37 cellular contexts compared by ENCODE assay signal in the genomic region with DNA sequence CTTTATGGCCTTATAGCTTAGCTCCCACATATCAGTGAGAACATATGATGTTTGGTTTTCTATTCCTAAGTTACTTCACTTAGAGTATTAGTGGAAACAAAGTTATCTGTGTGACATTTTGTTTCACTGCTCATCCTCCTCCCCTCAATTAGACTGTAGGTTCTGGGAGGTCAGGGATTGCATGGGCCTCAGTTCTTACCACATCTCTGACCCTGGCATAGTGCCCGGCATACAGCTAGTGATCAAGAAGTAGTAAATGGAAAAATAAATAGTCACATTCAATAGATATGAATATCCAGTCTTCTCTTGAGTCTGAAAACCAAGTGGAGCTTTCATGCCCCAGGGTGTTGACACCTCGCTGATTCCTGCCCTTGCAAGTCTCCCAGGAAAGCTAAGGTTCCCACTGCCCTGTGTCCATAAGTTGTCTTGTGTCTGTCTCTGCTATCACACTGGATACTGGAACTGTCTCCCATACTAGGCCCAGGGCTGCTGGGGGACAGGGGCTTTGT.
"Had no signal": no experiment of that assay in that cellular context is flagged by ENCODE, and none has a peak within 500 bp of the region (broad histone marks: within the 10 kb centered on the region; RNA-seq: fewer than 3 reads in every experiment).

No MANE protein-coding gene starts in this region.

- H3K27ac ChIP-seq: ascending aorta, breast epithelium, cardiac muscle cell, colonic mucosa, dorsolateral prefrontal cortex, esophagus muscularis mucosa, gastroesophageal sphincter, heart right ventricle, WERI-Rb-1 had no signal

- ATAC-seq: activated CD4-positive, alpha-beta T cell treated with anti-CD3 and anti-CD28 coated beads for 36 hours; activated CD4-positive, CD25-positive, alpha-beta regulatory T cell treated with anti-CD3 and anti-CD28 coated beads, Interleukin-2, amount 50 U/mL, for 24 hours; activated CD8-positive, alpha-beta memory T cell treated with anti-CD3 and anti-CD28 coated beads, Interleukin-2, amount 10 ng/mL, durations not matched to agents 7 days and 5 days; activated CD8-positive, alpha-beta T cell treated with anti-CD3 and anti-CD28 coated beads, Interleukin-2, amount 10 ng/mL, durations not matched to agents 7 days and 5 days; activated naive CD8-positive, alpha-beta T cell treated with anti-CD3 and anti-CD28 coated beads, Interleukin-2, amount 50 U/mL, for 24 hours; gastroesophageal sphincter; heart right ventricle; T-helper 17 cell had no signal

- H3K36me3 Mint-ChIP-seq: activated CD4-positive, alpha-beta memory T cell treated with anti-CD3 and anti-CD28 coated beads for 36 hours; activated CD8-positive, alpha-beta memory T cell treated with anti-CD3 and anti-CD28 coated beads, Interleukin-2, amount 10 ng/mL, durations not matched to agents 7 days and 5 days; activated naive CD4-positive, alpha-beta T cell treated with anti-CD3 and anti-CD28 coated beads, Interleukin-2, amount 50 U/mL, for 24 hours; activated naive CD8-positive, alpha-beta T cell treated with anti-CD3 and anti-CD28 coated beads for 36 hours; brain had no signal

- H3K27me3 ChIP-seq: ascending aorta, breast epithelium, colonic mucosa, esophagus muscularis mucosa had no signal

- H3K4me3 Mint-ChIP-seq: activated B cell treated with CpG ODN at 0.5 μM for 24 hours; activated CD4-positive, alpha-beta memory T cell treated with anti-CD3 and anti-CD28 coated beads for 36 hours; activated CD4-positive, alpha-beta T cell treated with anti-CD3 and anti-CD28 coated beads for 36 hours; activated CD4-positive, alpha-beta T cell treated with anti-CD3 and anti-CD28 coated beads, Interleukin-2, amount 10 ng/mL, durations not matched to agents 24 days and 14 days; activated CD8-positive, alpha-beta memory T cell treated with anti-CD3 and anti-CD28 coated beads, Interleukin-2, amount 10 ng/mL, durations not matched to agents 7 days and 5 days; activated CD8-positive, alpha-beta T cell treated with anti-CD3 and anti-CD28 coated beads, Interleukin-2, amount 10 ng/mL, durations not matched to agents 7 days and 5 days; activated naive CD4-positive, alpha-beta T cell treated with anti-CD3 and anti-CD28 coated beads for 36 hours; activated naive CD4-positive, alpha-beta T cell treated with anti-CD3 and anti-CD28 coated beads, Interleukin-2, amount 50 U/mL, for 24 hours; activated naive CD8-positive, alpha-beta T cell treated with anti-CD3 and anti-CD28 coated beads for 36 hours; activated naive CD8-positive, alpha-beta T cell treated with anti-CD3 and anti-CD28 coated beads, Interleukin-2, amount 50 U/mL, for 24 hours; activated T-helper 1 cell treated with anti-CD3 and anti-CD28 coated beads, Interleukin-12 subunit alpha, Interleukin-12 subunit beta, Interleukin-2, Interleukin-4 antibody, amounts not matched to agents 30 ng/mL and 10 ng/mL and 1 ng/mL, durations not matched to agents 14 hours and 24 hours and 36 hours; brain; dendritic cell treated with granulocyte-macrophage colony-stimulating factor and Interleukin-4, amounts not matched to agents 40 ng/mL and 50 ng/mL, for 4 days; T-helper 17 cell; T-helper 2 cell treated with Interferon-gamma antibody and Interleukin-4, amounts not matched to agents 5 μg/mL and 100 μg/mL, for 36 hours had no signal

- H3K4me1 Mint-ChIP-seq: activated B cell treated with CpG ODN at 0.5 μM for 24 hours; activated CD4-positive, alpha-beta T cell treated with anti-CD3 and anti-CD28 coated beads for 36 hours; activated CD4-positive, alpha-beta T cell treated with anti-CD3 and anti-CD28 coated beads, Interleukin-2, amount 10 ng/mL, durations not matched to agents 24 days and 14 days; activated CD8-positive, alpha-beta memory T cell treated with anti-CD3 and anti-CD28 coated beads, Interleukin-2, amount 10 ng/mL, durations not matched to agents 7 days and 5 days; activated naive CD4-positive, alpha-beta T cell treated with anti-CD3 and anti-CD28 coated beads, Interleukin-2, amount 50 U/mL, for 24 hours; activated naive CD8-positive, alpha-beta T cell treated with anti-CD3 and anti-CD28 coated beads for 36 hours; activated naive CD8-positive, alpha-beta T cell treated with anti-CD3 and anti-CD28 coated beads, Interleukin-2, amount 50 U/mL, for 24 hours; T-helper 17 cell had no signal

- H3K4me3 ChIP-seq: ascending aorta, breast epithelium, cardiac muscle cell, colonic mucosa, dorsolateral prefrontal cortex, esophagus muscularis mucosa, gastroesophageal sphincter, heart right ventricle had no signal

- DNase-seq: activated B cell treated with CpG ODN at 0.5 μM for 24 hours; activated CD4-positive, alpha-beta memory T cell treated with anti-CD3 and anti-CD28 coated beads for 36 hours; activated CD4-positive, alpha-beta T cell treated with anti-CD3 and anti-CD28 coated beads for 36 hours; activated CD4-positive, alpha-beta T cell treated with anti-CD3 and anti-CD28 coated beads, Interleukin-2, amount 10 ng/mL, durations not matched to agents 24 days and 14 days; activated CD8-positive, alpha-beta memory T cell treated with anti-CD3 and anti-CD28 coated beads, Interleukin-2, amount 10 ng/mL, durations not matched to agents 7 days and 5 days; activated CD8-positive, alpha-beta memory T cell treated with anti-CD3 and anti-CD28 coated beads, Interleukin-2, amount 50 U/mL, for 4 hours; activated CD8-positive, alpha-beta T cell treated with anti-CD3 and anti-CD28 coated beads, Interleukin-2, amount 10 ng/mL, durations not matched to agents 7 days and 5 days; activated effector memory CD4-positive, alpha-beta T cell treated with anti-CD3 and anti-CD28 coated beads, Interleukin-2, amount 50 U/mL, for 16 hours; activated naive CD4-positive, alpha-beta T cell treated with anti-CD3 and anti-CD28 coated beads for 36 hours; activated naive CD8-positive, alpha-beta T cell treated with anti-CD3 and anti-CD28 coated beads for 36 hours; activated naive CD8-positive, alpha-beta T cell treated with anti-CD3 and anti-CD28 coated beads, Interleukin-2, amount 50 U/mL, for 24 hours; activated T-cell treated with anti-CD3 and anti-CD28 coated beads, Interleukin-2, amount 50 U/mL, for 1 hour; activated T-cell treated with anti-CD3 and anti-CD28 coated beads, Interleukin-2, amount 50 U/mL, for 48 hours; central memory CD4-positive, alpha-beta T cell; cerebellar nuclear complex; colonic mucosa; dorsolateral prefrontal cortex; effector memory CD4-positive, alpha-beta T cell; erythroblast; foreskin melanocyte; heart right ventricle; T-helper 1 cell; T-helper 17 cell; T1000; WERI-Rb-1 had no signal

- H3K36me3 ChIP-seq: ascending aorta, breast epithelium, cardiac muscle cell, colonic mucosa, esophagus muscularis mucosa, gastroesophageal sphincter, heart right ventricle, WERI-Rb-1 had no signal

- H3K27me3 Mint-ChIP-seq: activated B cell treated with CpG ODN at 0.5 μM for 24 hours; activated CD4-positive, alpha-beta T cell treated with anti-CD3 and anti-CD28 coated beads, Interleukin-2, amount 10 ng/mL, durations not matched to agents 24 days and 14 days; activated CD8-positive, alpha-beta memory T cell treated with anti-CD3 and anti-CD28 coated beads, Interleukin-2, amount 10 ng/mL, durations not matched to agents 7 days and 5 days; activated naive CD8-positive, alpha-beta T cell treated with anti-CD3 and anti-CD28 coated beads for 36 hours; activated naive CD8-positive, alpha-beta T cell treated with anti-CD3 and anti-CD28 coated beads, Interleukin-2, amount 50 U/mL, for 24 hours; dendritic cell treated with granulocyte-macrophage colony-stimulating factor and Interleukin-4, amounts not matched to agents 40 ng/mL and 50 ng/mL, for 4 days had no signal

- H3K4me1 ChIP-seq: ascending aorta, breast epithelium, colonic mucosa, esophagus muscularis mucosa, gastroesophageal sphincter, heart right ventricle had no signal

- H3K27ac Mint-ChIP-seq: activated B cell treated with CpG ODN at 0.5 μM for 24 hours; activated CD4-positive, alpha-beta memory T cell treated with anti-CD3 and anti-CD28 coated beads for 36 hours; activated CD4-positive, alpha-beta T cell treated with anti-CD3 and anti-CD28 coated beads for 36 hours; activated CD4-positive, alpha-beta T cell treated with anti-CD3 and anti-CD28 coated beads, Interleukin-2, amount 10 ng/mL, durations not matched to agents 24 days and 14 days; activated CD8-positive, alpha-beta memory T cell treated with anti-CD3 and anti-CD28 coated beads, Interleukin-2, amount 10 ng/mL, durations not matched to agents 7 days and 5 days; activated CD8-positive, alpha-beta T cell treated with anti-CD3 and anti-CD28 coated beads, Interleukin-2, amount 10 ng/mL, durations not matched to agents 7 days and 5 days; activated naive CD4-positive, alpha-beta T cell treated with anti-CD3 and anti-CD28 coated beads for 36 hours; activated naive CD4-positive, alpha-beta T cell treated with anti-CD3 and anti-CD28 coated beads, Interleukin-2, amount 50 U/mL, for 24 hours; activated naive CD8-positive, alpha-beta T cell treated with anti-CD3 and anti-CD28 coated beads for 36 hours; activated naive CD8-positive, alpha-beta T cell treated with anti-CD3 and anti-CD28 coated beads, Interleukin-2, amount 50 U/mL, for 24 hours; activated T-helper 1 cell treated with anti-CD3 and anti-CD28 coated beads, Interleukin-12 subunit alpha, Interleukin-12 subunit beta, Interleukin-2, Interleukin-4 antibody, amounts not matched to agents 30 ng/mL and 10 ng/mL and 1 ng/mL, durations not matched to agents 14 hours and 24 hours and 36 hours; activated T-helper 2 cell treated with anti-CD3 and anti-CD28 coated beads, Interferon-gamma antibody, Interleukin-2, Interleukin-4, amounts not matched to agents 10 μg/mL and 5 μg/mL and 100 μg/mL, durations not matched to agents 14 hours and 24 hours and 36 hours; brain; dendritic cell treated with granulocyte-macrophage colony-stimulating factor and Interleukin-4, amounts not matched to agents 40 ng/mL and 50 ng/mL, for 4 days; T-helper 17 cell; T-helper 2 cell treated with Interferon-gamma antibody and Interleukin-4, amounts not matched to agents 5 μg/mL and 100 μg/mL, for 36 hours had no signal

- H3K9me3 ChIP-seq: ascending aorta, breast epithelium, colonic mucosa, esophagus muscularis mucosa, gastroesophageal sphincter, heart right ventricle had no signal

- H3K9me3 Mint-ChIP-seq: activated CD4-positive, alpha-beta memory T cell treated with anti-CD3 and anti-CD28 coated beads for 36 hours; activated CD4-positive, alpha-beta T cell treated with anti-CD3 and anti-CD28 coated beads, Interleukin-2, amount 10 ng/mL, durations not matched to agents 24 days and 14 days; activated naive CD4-positive, alpha-beta T cell treated with anti-CD3 and anti-CD28 coated beads for 36 hours; activated naive CD4-positive, alpha-beta T cell treated with anti-CD3 and anti-CD28 coated beads, Interleukin-2, amount 50 U/mL, for 24 hours; activated naive CD8-positive, alpha-beta T cell treated with anti-CD3 and anti-CD28 coated beads for 36 hours; activated naive CD8-positive, alpha-beta T cell treated with anti-CD3 and anti-CD28 coated beads, Interleukin-2, amount 50 U/mL, for 24 hours; activated T-helper 1 cell treated with anti-CD3 and anti-CD28 coated beads, Interleukin-12 subunit alpha, Interleukin-12 subunit beta, Interleukin-2, Interleukin-4 antibody, amounts not matched to agents 30 ng/mL and 10 ng/mL and 1 ng/mL, durations not matched to agents 14 hours and 24 hours and 36 hours; activated T-helper 2 cell treated with anti-CD3 and anti-CD28 coated beads, Interferon-gamma antibody, Interleukin-2, Interleukin-4, amounts not matched to agents 10 μg/mL and 5 μg/mL and 100 μg/mL, durations not matched to agents 14 hours and 24 hours and 36 hours; brain; dendritic cell treated with granulocyte-macrophage colony-stimulating factor and Interleukin-4, amounts not matched to agents 40 ng/mL and 50 ng/mL, for 4 days; T-helper 2 cell treated with Interferon-gamma antibody and Interleukin-4, amounts not matched to agents 5 μg/mL and 100 μg/mL, for 36 hours had no signal
